ENCODE assay signal across 8 cellular contexts in the genomic region with DNA sequence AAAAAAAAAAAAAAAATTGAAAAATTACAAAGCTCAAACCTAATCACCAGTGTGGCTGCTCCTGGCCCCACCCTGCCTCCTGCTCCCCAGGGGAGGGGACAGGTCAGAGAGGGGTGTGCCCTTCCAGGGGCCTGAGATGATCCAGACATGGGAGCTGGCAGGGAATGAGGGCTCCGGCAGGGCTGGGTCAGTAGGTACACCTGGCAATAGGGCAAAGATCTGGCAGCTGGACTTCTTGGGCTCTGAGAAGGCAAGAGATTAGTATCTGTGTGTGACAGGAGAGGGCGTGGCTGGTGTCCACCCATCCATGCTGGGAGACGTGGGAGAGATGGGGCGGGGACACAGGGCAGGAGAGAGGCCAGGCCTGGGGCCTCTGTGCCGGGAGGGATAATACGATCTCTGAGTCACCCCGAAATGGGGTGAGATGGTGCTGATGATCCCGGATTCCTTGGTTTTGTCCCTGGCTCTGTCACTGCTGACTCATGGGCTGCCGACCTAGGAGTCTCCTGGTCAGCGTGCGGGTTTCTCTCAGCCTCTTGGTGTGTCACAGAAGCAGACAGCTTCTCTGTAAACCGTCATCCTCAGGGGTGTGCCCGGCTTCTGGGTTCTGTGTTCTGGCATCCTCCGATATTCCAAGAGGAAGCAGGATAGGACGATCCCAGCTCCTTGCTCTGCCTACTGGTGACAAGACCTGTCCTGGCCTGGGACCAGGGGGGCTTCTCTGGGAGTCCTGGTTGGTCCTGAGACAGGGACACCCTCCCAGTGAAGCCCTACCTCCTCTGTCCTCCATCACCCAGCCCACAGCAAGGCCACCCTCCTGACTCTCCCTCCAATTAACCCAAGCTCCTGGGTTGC.
DNase-seq lines count a peak whose midpoint lies in the region; ATAC-seq and TF ChIP-seq lines count a peak whose summit lies in the region.

No MANE protein-coding gene starts in this region.

- no peak for ATAC-seq in HG02623 (IDR thresholded peaks at IDR 0.05; ENCODE audit: unreplicated experiment)

- H3K36me3 ChIP-seq in ACC112 (ENCODE audit: insufficient read depth, low read length): no peaks in the 10 kb centered on the region
- H3K36me3 ChIP-seq in WERI-Rb-1: no peaks in the 10 kb centered on the region

- H2AFZ ChIP-seq in ACC112 (ENCODE audit: low read length, unreplicated experiment): peak overlapping the region; percentile 18

- H3K79me2 ChIP-seq in ACC112 (ENCODE audit: control insufficient read depth, insufficient read depth, low read length, unreplicated experiment): no peaks in the 10 kb centered on the region

- H3K4me1 ChIP-seq in ACC112 (ENCODE audit: control insufficient read depth, insufficient read depth, low read length, unreplicated experiment): peaks cover 17% of the 10 kb centered on the region

- TF ChIP-seq CTCF in WERI-Rb-1 (IDR thresholded peaks at IDR 0.05; ENCODE audit: low read depth, low read length): no peak

- DNase-seq in HS-5 (ENCODE audit: low read depth) (peak; percentile 100), WERI-Rb-1 (peak; percentile 95), kidney tubule cell (ENCODE audit: low spot score) (peak; percentile 100), NCI-H1436 (lab: John Stamatoyannopoulos, UW) (no peak)
- no peak for DNase-seq in activated naive CD4-positive, alpha-beta T cell treated with anti-CD3 and anti-CD28 coated beads, Interleukin-2, amount 50 U/mL, for 16 hours
- DNase-seq in activated CD4-positive, alpha-beta T cell treated with anti-CD3 and anti-CD28 coated beads, Interleukin-2, amount 50 U/mL, for 48 hours: no peak

- 0 out of 2 replicates have a peak overlapping the region, but pooled peaks have one; percentile 3 for H3K4me3 ChIP-seq in ACC112 (ENCODE audit: low read depth, low read length)
- no peak overlapping the region for H3K4me3 ChIP-seq in WERI-Rb-1 (ENCODE audit: low read depth, low read length)

- H3K27me3 ChIP-seq in ACC112 (ENCODE audit: insufficient read depth, low read length): no peaks in the 10 kb centered on the region
- H3K27me3 ChIP-seq in WERI-Rb-1 (ENCODE audit: insufficient read depth, low read depth, severe bottlenecking): no peaks in the 10 kb centered on the region

- no peaks in the 10 kb centered on the region for H3K9me3 ChIP-seq in WERI-Rb-1 (ENCODE audit: severe bottlenecking)

- H3K27ac ChIP-seq in ACC112 (ENCODE audit: low read depth, low read length) (peak overlapping the region; percentile 76), WERI-Rb-1 (peak overlapping the region; percentile 74)

Comparison
In these comparisons a context has a peak if more than half of its experiments do, and no peak if none do; other contexts are left out.
1. DNase-seq: peak in HS-5 (single experiment), WERI-Rb-1 (single experiment) and kidney tubule cell (single experiment); none in NCI-H1436 (single experiment), activated naive CD4-positive, alpha-beta T cell treated with anti-CD3 and anti-CD28 coated beads, Interleukin-2, amount 50 U/mL, for 16 hours (single experiment) and activated CD4-positive, alpha-beta T cell treated with anti-CD3 and anti-CD28 coated beads, Interleukin-2, amount 50 U/mL, for 48 hours (0 of 2).